Comparison of ENCODE assay signal across 1 cellular context in genomic region chr19:7478173-7478842, GRCh38.
TF ChIP-seq lines count a peak whose summit lies in the region.

No MANE protein-coding gene starts in this region.

TF ChIP-seq in IMR-90, 13 proteins besides CTCF, POLR2A, EP300 and RAD21:
- TF ChIP-seq MXI1 (IDR thresholded peaks at IDR 0.05; ENCODE audit: borderline replicate concordance, low read depth, low read length), result no peak
- TF ChIP-seq SMC3 (IDR thresholded peaks at IDR 0.05; ENCODE audit: low read depth, low read length), result no peak
- no peak for TF ChIP-seq RCOR1 (IDR thresholded peaks at IDR 0.05; ENCODE audit: insufficient replicate concordance, low read length)
- no peak for TF ChIP-seq MAFK (IDR thresholded peaks at IDR 0.05; ENCODE audit: low read depth, low read length)
- no peak for TF ChIP-seq RFX5 (IDR thresholded peaks at IDR 0.05; ENCODE audit: low read depth, low read length)
- no peak for TF ChIP-seq MAZ (IDR thresholded peaks at IDR 0.05; ENCODE audit: borderline replicate concordance, low read depth, low read length)
- no peak for TF ChIP-seq ELK1 (IDR thresholded peaks at IDR 0.05; ENCODE audit: borderline replicate concordance, low read depth, low read length)
- no peak for TF ChIP-seq BHLHE40 (IDR thresholded peaks at IDR 0.05; ENCODE audit: low read depth, low read length)
- no peak for TF ChIP-seq FOS (IDR thresholded peaks at IDR 0.05; ENCODE audit: low read depth, low read length)
- TF ChIP-seq CHD1 (IDR thresholded peaks at IDR 0.05; ENCODE audit: low read depth, low read length), result no peak
- no peak for TF ChIP-seq NFE2L2 (IDR thresholded peaks at IDR 0.05; ENCODE audit: low read depth, low read length)
- no peak for TF ChIP-seq CEBPB (IDR thresholded peaks at IDR 0.05; ENCODE audit: low read depth, low read length)
- TF ChIP-seq USF2 (IDR thresholded peaks at IDR 0.05; ENCODE audit: low read depth, low read length), result no peak
